8 cellular contexts compared by ENCODE assay signal in the genomic region with DNA sequence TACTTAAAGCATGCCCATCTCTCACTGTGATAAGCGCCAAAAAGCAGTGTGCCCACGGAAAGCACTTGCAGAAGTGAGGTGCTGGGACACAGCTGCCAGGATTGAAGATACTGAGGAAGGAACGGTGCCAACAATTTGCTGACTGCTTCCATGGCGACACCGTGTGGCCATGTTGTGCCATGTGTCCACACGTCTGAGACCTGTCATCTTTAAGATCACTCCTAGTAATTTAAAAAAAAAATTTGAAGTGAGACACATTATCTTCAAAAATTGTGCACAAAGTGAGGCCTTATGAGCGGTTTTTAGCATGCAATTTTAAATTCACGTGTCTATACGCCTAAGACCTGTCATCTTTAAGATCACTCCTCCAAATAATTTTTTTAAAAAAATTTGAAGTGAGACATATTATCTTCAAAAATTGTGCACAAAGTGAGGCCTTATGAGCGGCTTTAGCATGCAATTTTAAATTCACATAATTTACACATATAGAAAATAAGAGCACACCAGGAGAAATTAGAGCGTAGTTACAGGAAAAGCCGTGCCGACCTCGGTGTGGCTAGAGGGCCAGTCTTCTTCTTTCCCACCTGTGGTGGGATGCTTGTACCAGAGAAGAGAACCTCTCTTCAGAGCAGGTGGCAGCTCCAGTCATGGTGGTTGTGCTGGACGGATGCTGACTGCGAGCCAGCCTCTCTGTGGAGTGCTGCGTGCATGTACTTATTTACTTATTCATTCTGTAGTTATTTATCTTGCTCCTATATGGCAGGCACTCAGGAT. TPM values are rescaled to one million over a fixed set of nuclear protein-coding genes. Genes with fewer than 3 reads are reported as not detected.
DNase-seq lines count a peak whose midpoint lies in the region; ATAC-seq, FAIRE-seq and TF ChIP-seq lines count a peak whose summit lies in the region.

No MANE protein-coding gene starts in this region.

- H3K4me1 ChIP-seq in pancreas = no peaks in the 10 kb centered on the region

- DNase-seq in AG10803 (ENCODE audit: low read depth) = peak; percentile 29
- DNase-seq in NCI-H774 (lab: John Stamatoyannopoulos, UW) = peak; percentile 68
- peak; percentile 33 for DNase-seq in activated T-cell treated with anti-CD3 and anti-CD28 coated beads for 4 hours
- peak; percentile 8 for DNase-seq in fibroblast of the conjunctiva (ENCODE audit: low read depth)
- DNase-seq in pancreas = peak in 5 of 6 donors; percentile 29 to 70 (median 53)
- no peak for DNase-seq in NCI-H1436 (lab: John Stamatoyannopoulos, UW)

- 28 to 30% methylated on average over 17 of the region's 17 CpGs for WGBS in pancreas, 2 donors

- no peaks in the 10 kb centered on the region for H3K27me3 ChIP-seq in pancreas

- intact Hi-C loops in pancreas (cut with DNase I) = no loop called here

- TF ChIP-seq CTCF in AG10803 (conservative IDR thresholded peaks at IDR 0.05; ENCODE audit: low read length) (peak; percentile 56), pancreas (IDR thresholded peaks at IDR 0.05) (peak; percentile 19 to 56 (median 42))

- ATAC-seq in GM18867 (IDR thresholded peaks at IDR 0.05; ENCODE audit: unreplicated experiment) = peak; percentile 45
- peak; percentile 66 to 94 (median 84) for ATAC-seq in pancreas
- no peak for ATAC-seq in GM19463 (IDR thresholded peaks at IDR 0.05; ENCODE audit: unreplicated experiment)

- H3K9me3 ChIP-seq in pancreas = no peaks in the 10 kb centered on the region

- FAIRE-seq in pancreas (lab: Jason Lieb, UNC) = no peak

- no peak overlapping the region for H3K27ac ChIP-seq in pancreas

- H3K4me3 ChIP-seq in AG10803 (ENCODE audit: low read length) (no peak overlapping the region), pancreas (no peak overlapping the region)

- no peaks in the 10 kb centered on the region for H3K36me3 ChIP-seq in pancreas

RNA-seq across cellular contexts. Expression of a gene that starts 21.4 kb away (rescaled TPM):
- 1 to 10 TPM in 4 of 6 donors, under 1 TPM in 2; 0.79 to 3.1 (median 1.4) TPM for total RNA-seq in pancreas
- polyA plus RNA-seq in pancreas = 1 to 10 TPM; 4.6 to 6.8 TPM
